16 cellular contexts compared by ENCODE assay signal in genomic region chr3:184366619-184367321, GRCh38. TPM values are rescaled to one million over a fixed set of nuclear protein-coding genes. Genes with fewer than 3 reads are reported as not detected.
DNase-seq lines count a peak whose midpoint lies in the region; TF ChIP-seq lines count a peak whose summit lies in the region.
"Had no signal": no experiment of that assay in that cellular context is flagged by ENCODE, and none has a peak within 500 bp of the region (broad histone marks: within the 10 kb centered on the region; RNA-seq: fewer than 3 reads in every experiment).

No MANE protein-coding gene starts in this region.

- H3K9me2 ChIP-seq in Loucy (replicated peaks; ENCODE audit: low read depth, low read length): no peaks in the 10 kb centered on the region

- no peak overlapping the region for H3K4me3 ChIP-seq in Caco-2 (ENCODE audit: low read depth, low read length)
- peak overlapping the region; percentile 27 for H3K4me3 ChIP-seq in Loucy (ENCODE audit: low read length, poor library complexity, severe bottlenecking)
- H3K4me3 ChIP-seq in choroid plexus epithelial cell (ENCODE audit: low read depth, low read length): no peak overlapping the region
- H3K4me3 ChIP-seq: left ventricle myocardium inferior, right atrium auricular region, upper lobe of right lung had no signal

- POLR2A ChIA-PET in Caco-2 (lab: Charles Lee): no interaction called here
- POLR2A ChIA-PET in activated CD4-positive, alpha-beta memory T cell treated with anti-CD3 and anti-CD28 coated beads, Interleukin-2, amount 10 ng/mL, durations not matched to agents 7 days and 5 days (lab: Charles Lee): no interaction called here

- peak overlapping the region; percentile 45 for H3K4me2 ChIP-seq in Loucy (ENCODE audit: low read depth, low read length, poor library complexity, severe bottlenecking)

- intact Hi-C loops in Caco-2 (cut with micrococcal nuclease; ENCODE audit: unreplicated experiment): no loop called here

- peaks cover 34% of the 10 kb centered on the region for H3K79me2 ChIP-seq in Loucy (ENCODE audit: insufficient read depth, low read length)

- no peaks in the 10 kb centered on the region; the same call in 1 of the 2 replicates for H3K27me3 ChIP-seq in Caco-2 (replicated peaks; ENCODE audit: control insufficient read depth, insufficient read depth, low read length)
- no peaks in the 10 kb centered on the region for H3K27me3 ChIP-seq in Loucy (ENCODE audit: insufficient read depth, low read length, poor library complexity, severe bottlenecking)
- H3K27me3 ChIP-seq: right atrium auricular region, upper lobe of right lung had no signal

- CTCF ChIA-PET in Caco-2 (lab: Charles Lee): interaction anchor here (0.7 kb wide), 1 partner anchor 9 kb away, joined by 3 read pairs; no protein-coding TSS in a partner anchor
- CTCF ChIA-PET in activated CD4-positive, alpha-beta memory T cell treated with anti-CD3 and anti-CD28 coated beads, Interleukin-2, amount 10 ng/mL, durations not matched to agents 7 days and 5 days (lab: Charles Lee): interaction anchor here (2.5 to 3.5 kb wide), 2 partner anchors 13 to 175 kb away, joined by 8 to 13 read pairs; no protein-coding TSS in a partner anchor

- H3K9me3 ChIP-seq in Caco-2 (no peaks in the 10 kb centered on the region), Loucy (ENCODE audit: insufficient read depth, low read depth, low read length) (no peaks in the 10 kb centered on the region)
- H3K9me3 ChIP-seq: left ventricle myocardium inferior, right atrium auricular region, upper lobe of right lung had no signal

- peaks cover 66% of the 10 kb centered on the region for H3K36me3 Mint-ChIP-seq in Caco-2 (ENCODE audit: insufficient read depth, unreplicated experiment)
- peaks cover 50% of the 10 kb centered on the region for H3K36me3 Mint-ChIP-seq in nephron progenitor cell (ENCODE audit: low read depth)
- H3K36me3 Mint-ChIP-seq in activated CD4-positive, alpha-beta memory T cell treated with anti-CD3 and anti-CD28 coated beads, Interleukin-2, amount 10 ng/mL, durations not matched to agents 7 days and 5 days (ENCODE audit: low read depth): peaks cover 52% of the 10 kb centered on the region

- H2AFZ ChIP-seq in Loucy (ENCODE audit: low read length): no peak overlapping the region

- H3F3A ChIP-seq in Loucy (ENCODE audit: low read depth): no peaks in the 10 kb centered on the region

- H4K20me1 ChIP-seq in Loucy (ENCODE audit: insufficient read depth, low read length, poor library complexity, severe bottlenecking): peaks cover 15% of the 10 kb centered on the region

- H3K4me1 ChIP-seq in Caco-2 (peaks cover 6% of the 10 kb centered on the region; the same call in 1 of the 2 replicates), Loucy (ENCODE audit: insufficient read depth, low read length, poor library complexity, severe bottlenecking) (peaks cover 19% of the 10 kb centered on the region)

- H3K9ac ChIP-seq in Loucy (ENCODE audit: low read depth, low read length, poor library complexity, severe bottlenecking): no peak overlapping the region

- H3K9me3 Mint-ChIP-seq in Caco-2 (ENCODE audit: unreplicated experiment) (no peaks in the 10 kb centered on the region), nephron progenitor cell (no peaks in the 10 kb centered on the region)
- H3K9me3 Mint-ChIP-seq in activated CD4-positive, alpha-beta memory T cell treated with anti-CD3 and anti-CD28 coated beads, Interleukin-2, amount 10 ng/mL, durations not matched to agents 7 days and 5 days: no peaks in the 10 kb centered on the region

- DNase-seq in Caco-2 (no peak), choroid plexus epithelial cell (ENCODE audit: low read depth) (peak; percentile 79), nephron progenitor cell (no peak), NCI-H510A (lab: John Stamatoyannopoulos, UW) (no peak), LoVo (ENCODE audit: low spot score) (no peak)
- no peak for DNase-seq in activated CD4-positive, alpha-beta memory T cell treated with anti-CD3 and anti-CD28 coated beads, Interleukin-2, amount 10 ng/mL, durations not matched to agents 7 days and 5 days
- DNase-seq: activated naive CD4-positive, alpha-beta T cell treated with anti-CD3 and anti-CD28 coated beads, Interleukin-2, amount 50 U/mL, for 16 hours; GF-D8; left ventricle myocardium inferior; naive thymus-derived CD4-positive, alpha-beta T cell; NCI-H1092 treated with DMSO at 0.1 percent for 48 hours; NCI-H345; stimulated activated CD4-positive, alpha-beta T cell treated with anti-CD3 and anti-CD28 coated beads, Interleukin-2, amount 100 ng/mL, for 24 hours; upper lobe of right lung had no signal

- H3K27me3 Mint-ChIP-seq in Caco-2 (ENCODE audit: insufficient read depth, unreplicated experiment) (no peaks in the 10 kb centered on the region), nephron progenitor cell (ENCODE audit: low read depth, poor library complexity) (no peaks in the 10 kb centered on the region)
- H3K27me3 Mint-ChIP-seq in activated CD4-positive, alpha-beta memory T cell treated with anti-CD3 and anti-CD28 coated beads, Interleukin-2, amount 10 ng/mL, durations not matched to agents 7 days and 5 days: no peaks in the 10 kb centered on the region

- H3K36me3 ChIP-seq in Caco-2 (ENCODE audit: control insufficient read depth, insufficient read depth, low read length): peaks cover 1% of the 10 kb centered on the region; the same call in 1 of the 2 replicates
- H3K36me3 ChIP-seq in Loucy (ENCODE audit: insufficient read depth, low read length): peaks cover 17% of the 10 kb centered on the region; the same call in 1 of the 2 replicates

- H3K4me3 Mint-ChIP-seq in Caco-2 (ENCODE audit: unreplicated experiment) (no peak overlapping the region), nephron progenitor cell (no peak overlapping the region)
- no peak overlapping the region for H3K4me3 Mint-ChIP-seq in activated CD4-positive, alpha-beta memory T cell treated with anti-CD3 and anti-CD28 coated beads, Interleukin-2, amount 10 ng/mL, durations not matched to agents 7 days and 5 days

- no TSS peak for BruUV-seq in Caco-2 (replicated peaks; lab: Mats Ljungman, UMichigan)

- H3K27ac Mint-ChIP-seq in Caco-2 (ENCODE audit: unreplicated experiment) (peak overlapping the region; percentile 15), nephron progenitor cell (peak overlapping the region; percentile 39)
- H3K27ac Mint-ChIP-seq in activated CD4-positive, alpha-beta memory T cell treated with anti-CD3 and anti-CD28 coated beads, Interleukin-2, amount 10 ng/mL, durations not matched to agents 7 days and 5 days: no peak overlapping the region

- TF ChIP-seq CTCF in Caco-2 (IDR thresholded peaks at IDR 0.05; ENCODE audit: insufficient read depth in 1 of 2, low read depth in 1 of 2, low read length in 1 of 2, severe bottlenecking in 1 of 2, unreplicated experiment in 1 of 2) (no peak), Loucy (conservative IDR thresholded peaks at IDR 0.05; ENCODE audit: low read length) (no peak), choroid plexus epithelial cell (conservative IDR thresholded peaks at IDR 0.05; ENCODE audit: low read depth, low read length) (no peak), nephron progenitor cell (IDR thresholded peaks at IDR 0.05) (no peak)

- H3K4me1 Mint-ChIP-seq in Caco-2 (ENCODE audit: low read depth, unreplicated experiment): peaks cover 4% of the 10 kb centered on the region
- H3K4me1 Mint-ChIP-seq in nephron progenitor cell: peaks cover 29% of the 10 kb centered on the region
- peaks cover 27% of the 10 kb centered on the region for H3K4me1 Mint-ChIP-seq in activated CD4-positive, alpha-beta memory T cell treated with anti-CD3 and anti-CD28 coated beads, Interleukin-2, amount 10 ng/mL, durations not matched to agents 7 days and 5 days

RNA-seq across cellular contexts. Expression of gene POLR2H, which starts 5.3 kb away (rescaled TPM):
- 96.4 and 101 TPM in 2 replicates for total RNA-seq in Caco-2 (2022)
- 10 to 100 TPM; 73.9 to 79.3 TPM for total RNA-seq in activated CD4-positive, alpha-beta memory T cell treated with anti-CD3 and anti-CD28 coated beads, Interleukin-2, amount 10 ng/mL, durations not matched to agents 7 days and 5 days

RNA-seq across cellular contexts. Expression of gene CLCN2, which starts 5.4 kb away (rescaled TPM):
- 23.0 and 28.6 TPM in 2 replicates for total RNA-seq in Caco-2 (2022)
- total RNA-seq in activated CD4-positive, alpha-beta memory T cell treated with anti-CD3 and anti-CD28 coated beads, Interleukin-2, amount 10 ng/mL, durations not matched to agents 7 days and 5 days: 1 to 10 TPM; 3.6 to 4.9 TPM

RNA-seq across cellular contexts. Expression of gene THPO, which starts 11.2 kb away (rescaled TPM):
- 1.4 and 1.6 TPM in 2 replicates for total RNA-seq in Caco-2 (2022)
- total RNA-seq in activated CD4-positive, alpha-beta memory T cell treated with anti-CD3 and anti-CD28 coated beads, Interleukin-2, amount 10 ng/mL, durations not matched to agents 7 days and 5 days: not detected
- total RNA-seq: naive thymus-derived CD4-positive, alpha-beta T cell had no signal

RNA-seq across cellular contexts. Expression of gene CHRD, which starts 13.1 kb away (rescaled TPM):
- 5.5 and 6.4 TPM in 2 replicates for total RNA-seq in Caco-2 (2022)
- total RNA-seq in activated CD4-positive, alpha-beta memory T cell treated with anti-CD3 and anti-CD28 coated beads, Interleukin-2, amount 10 ng/mL, durations not matched to agents 7 days and 5 days: not detected
- total RNA-seq: naive thymus-derived CD4-positive, alpha-beta T cell had no signal

RNA-seq across cellular contexts. Expression of gene FAM131A, which starts 29.4 kb away (rescaled TPM):
- 6.1 and 6.7 TPM in 2 replicates for total RNA-seq in Caco-2 (2022)
- 1 to 10 TPM; 6.5 to 8.7 TPM for total RNA-seq in activated CD4-positive, alpha-beta memory T cell treated with anti-CD3 and anti-CD28 coated beads, Interleukin-2, amount 10 ng/mL, durations not matched to agents 7 days and 5 days
